In genomic region chr13:110699148-110700145, GRCh38 we compare ENCODE assay signal across 19 cellular contexts. TPM values are rescaled to one million over a fixed set of nuclear protein-coding genes. Genes with fewer than 3 reads are reported as not detected.
DNase-seq lines count a peak whose midpoint lies in the region; ATAC-seq, FAIRE-seq and TF ChIP-seq lines count a peak whose summit lies in the region.
"Had no signal": no experiment of that assay in that cellular context is flagged by ENCODE, and none has a peak within 500 bp of the region (broad histone marks: within the 10 kb centered on the region; RNA-seq: fewer than 3 reads in every experiment).

No MANE protein-coding gene starts in this region.

- no peaks in the 10 kb centered on the region for H3K27me3 ChIP-seq in left lung
- H3K27me3 ChIP-seq: colonic mucosa had no signal

- peaks cover 34 to 51% (median 47%) of the 10 kb centered on the region in 3 donors for H3K4me1 Mint-ChIP-seq in T-cell

- no peak for TF ChIP-seq EP300 in A549 (IDR thresholded peaks at IDR 0.05)

- H3K27me3 Mint-ChIP-seq in T-cell = no peaks in the 10 kb centered on the region
- H3K27me3 Mint-ChIP-seq: activated naive CD4-positive, alpha-beta T cell treated with anti-CD3 and anti-CD28 coated beads, Interleukin-2, amount 50 U/mL, for 24 hours had no signal

- H3K4me3 Mint-ChIP-seq in T-cell = no peak overlapping the region
- H3K4me3 Mint-ChIP-seq: activated naive CD4-positive, alpha-beta T cell treated with anti-CD3 and anti-CD28 coated beads, Interleukin-2, amount 50 U/mL, for 24 hours; nephron had no signal

- no peak for TF ChIP-seq RAD21 in A549 (conservative IDR thresholded peaks at IDR 0.05 in 1 of 2, IDR thresholded peaks at IDR 0.05 in 1 of 2)

- peaks cover 0 to 62% of the 10 kb centered on the region in 2 donors for H3K36me3 ChIP-seq in left lung
- H3K36me3 ChIP-seq: colonic mucosa had no signal

- DNase-seq in A549 (ENCODE audit: low read depth in 1 of 2, low spot score in 1 of 2) (no peak), NCI-H146 treated with DMSO at 0.1 percent for 48 hours (lab: John Stamatoyannopoulos, UW; ENCODE audit: unreplicated experiment) (peak; percentile 91), left lung (no peak), T-cell (no peak), putamen (ENCODE audit: low spot score) (no peak)
- DNase-seq: activated CD4-positive, alpha-beta T cell treated with anti-CD3 and anti-CD28 coated beads for 1 hour; activated T-cell treated with anti-CD3 and anti-CD28 coated beads for 4 hours; colonic mucosa; IMR-90; NCI-H226; SIG-M5; substantia nigra; T-helper 9 cell had no signal

- peaks cover 43% of the 10 kb centered on the region for H3K36me3 Mint-ChIP-seq in T-cell

- H3K4me1 ChIP-seq in A549 (peaks cover 8% of the 10 kb centered on the region; the same call in 2 of the 3 replicates), left lung (peaks cover 4 to 56% of the 10 kb centered on the region in 2 donors)
- H3K4me1 ChIP-seq: colonic mucosa had no signal

- CTCF ChIA-PET in A549 (lab: Yijun Ruan, JAX) = no interaction called here
- CTCF ChIA-PET in T-cell (lab: Charles Lee) = no interaction called here

- POLR2A ChIA-PET in A549 (lab: Yijun Ruan, JAX) = interaction anchor here (0.8 kb wide), 1 partner anchor 16 kb away, joined by 3 read pairs; no protein-coding TSS in a partner anchor
- POLR2A ChIA-PET in T-cell (lab: Charles Lee) = no interaction called here

- H3K4me2 ChIP-seq in A549 = no peak overlapping the region

- H3K9me3 ChIP-seq in A549 (no peaks in the 10 kb centered on the region), left lung (no peaks in the 10 kb centered on the region)
- H3K9me3 ChIP-seq: colonic mucosa had no signal

- H3K4me3 ChIP-seq in A549 (no peak overlapping the region), left lung (no peak overlapping the region)
- H3K4me3 ChIP-seq: colonic mucosa had no signal

- TF ChIP-seq CTCF in A549 (IDR thresholded peaks at IDR 0.05) = no peak
- no peak for TF ChIP-seq CTCF in left lung (IDR thresholded peaks at IDR 0.05)

- no peak for ATAC-seq in A549
- peak; percentile 23 for ATAC-seq in GM18505 (IDR thresholded peaks at IDR 0.05; ENCODE audit: unreplicated experiment)
- peak; percentile 33 for ATAC-seq in left lung
- ATAC-seq in GM18519 (IDR thresholded peaks at IDR 0.05; ENCODE audit: low FRiP score, unreplicated experiment) = no peak
- ATAC-seq in T-cell (replicated peaks in 1 of 4) = no peak
- ATAC-seq in HG03457 (IDR thresholded peaks at IDR 0.05; ENCODE audit: unreplicated experiment) = no peak

- no peaks in the 10 kb centered on the region for H3K9me3 Mint-ChIP-seq in T-cell
- H3K9me3 Mint-ChIP-seq: activated naive CD4-positive, alpha-beta T cell treated with anti-CD3 and anti-CD28 coated beads, Interleukin-2, amount 50 U/mL, for 24 hours; nephron had no signal

- no peak for FAIRE-seq in A549 (lab: Jason Lieb, UNC)
- FAIRE-seq: G401.6 had no signal

- no peak overlapping the region for H3K27ac ChIP-seq in A549
- H3K27ac ChIP-seq in left lung = peak overlapping the region in 1 of 2 donors; percentile 68
- H3K27ac ChIP-seq: colonic mucosa had no signal

- intact Hi-C loops in left lung (cut with DNase I) = no loop called here

- 88% methylated on average over 15 of the region's 15 CpGs for WGBS in A549 (ENCODE audit: missing lambda C conversion rate)

- peak overlapping the region in 1 of 2 donors; percentile 44 for H3K27ac Mint-ChIP-seq in T-cell
- H3K27ac Mint-ChIP-seq: activated naive CD4-positive, alpha-beta T cell treated with anti-CD3 and anti-CD28 coated beads, Interleukin-2, amount 50 U/mL, for 24 hours; nephron had no signal

- TF ChIP-seq POLR2A in A549 (IDR thresholded peaks at IDR 0.05; ENCODE audit: low read length) (no peak), GM18505 (IDR thresholded peaks at IDR 0.05; ENCODE audit: borderline replicate concordance, extremely low read depth, insufficient read depth, insufficient read length) (no peak)

TF ChIP-seq in A549, 52 proteins besides CTCF, POLR2A, EP300 and RAD21:
- TF ChIP-seq ELK1 (IDR thresholded peaks at IDR 0.05; ENCODE audit: low read depth, low read length) (no peak), NFE2L2 (conservative IDR thresholded peaks at IDR 0.05; ENCODE audit: low read length) (0 out of 2 replicates have a peak, but pooled peaks have one; percentile 13)

RNA-seq across cellular contexts. Expression of gene CARS2, which starts 6.5 kb away (rescaled TPM):
- 28.8 and 31.5 TPM in 2 replicates for polyA plus RNA-seq in A549 (2011; rRNA removed)
- 48.9 and 54.3 TPM in 2 replicates for polyA plus RNA-seq in A549 (2012; cell fraction: cytosol; rRNA removed)
- 106 and 107 TPM in 2 replicates for polyA plus RNA-seq in A549 (2012; cell fraction: nucleus; rRNA removed)
- 41.4 to 42.6 TPM (median 41.8 TPM) in 3 replicates for polyA plus RNA-seq in A549 (2017; fragmentation: RNase III; extraction: RNeasy Plus Mini Kit Qiagen cat#74134 plus additional on column Dnase treatment)
- 24.2 and 26.0 TPM in 2 replicates for polyA minus RNA-seq in A549 (2011; rRNA and poly(A)+ RNA removed)
- total RNA-seq in left lung = 10 to 100 TPM; 61.9 to 79.8 TPM
- 100 to 1,000 TPM in 1 of 5 donors, 10 to 100 TPM in 4; 74.2 to 102 (median 85.4) TPM for total RNA-seq in T-cell

RNA-seq across cellular contexts. Expression of gene ING1, which starts 14.1 kb away (rescaled TPM):
- polyA plus RNA-seq in A549 (2011; rRNA removed) (5.1 and 8.6 TPM in 2 replicates), A549 (2017; fragmentation: RNase III; extraction: RNeasy Plus Mini Kit Qiagen cat#74134 plus additional on column Dnase treatment) (6.9 to 7.9 TPM (median 7.2 TPM) in 3 replicates)
- polyA plus RNA-seq in A549 (2012; cell fraction: cytosol; rRNA removed) = 24.6 and 25.6 TPM in 2 replicates
- 16.7 and 21.0 TPM in 2 replicates for polyA plus RNA-seq in A549 (2012; cell fraction: nucleus; rRNA removed)
- 5.1 and 5.4 TPM in 2 replicates for polyA minus RNA-seq in A549 (2011; rRNA and poly(A)+ RNA removed)
- total RNA-seq in left lung (10 to 100 TPM in 1 of 2 donors, 1 to 10 TPM in 1; 9.3 to 10.9 TPM), T-cell (10 to 100 TPM in 4 of 5 donors, 1 to 10 TPM in 1; 9.9 to 29.4 (median 25.8) TPM)

Comparison
In these comparisons a context has a peak if more than half of its experiments do, and no peak if none do; other contexts are left out.
1. ATAC-seq: peak in GM18505 (single experiment) and left lung (single experiment); none in A549 (0 of 2), GM18519 (single experiment), T-cell (0 of 4) and HG03457 (single experiment).